In the genomic region with DNA sequence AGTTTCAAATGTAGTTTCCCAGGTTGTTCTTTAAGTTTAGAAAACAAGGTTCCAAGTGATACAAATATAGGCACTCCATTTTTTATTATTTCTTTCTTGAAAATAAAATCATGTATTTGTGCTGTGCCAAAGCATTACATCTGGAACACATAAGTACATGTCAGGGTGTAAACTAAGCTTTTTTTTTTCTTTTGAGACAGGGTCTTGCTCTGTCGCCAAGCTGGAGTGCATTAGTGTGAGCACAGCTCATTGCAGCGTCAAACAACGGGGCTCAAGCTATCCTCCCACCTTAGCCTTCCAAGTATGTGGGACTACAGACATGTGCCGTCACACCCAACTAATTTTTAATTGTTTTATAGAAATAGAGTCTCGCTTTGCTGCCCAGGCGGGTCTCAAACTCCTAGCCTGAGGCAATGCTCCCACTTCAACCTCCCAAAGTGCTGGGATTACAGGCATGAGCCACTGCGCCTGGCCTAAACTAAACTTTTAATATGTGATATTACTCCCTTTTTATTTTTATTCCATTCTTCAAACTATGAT, we compare ENCODE assay signal across 24 cellular contexts. TPM values are rescaled to one million over a fixed set of nuclear protein-coding genes. Genes with fewer than 3 reads are reported as not detected.
DNase-seq lines count a peak whose midpoint lies in the region; ATAC-seq, FAIRE-seq and TF ChIP-seq lines count a peak whose summit lies in the region.
"Had no signal": no experiment of that assay in that cellular context is flagged by ENCODE, and none has a peak within 500 bp of the region (broad histone marks: within the 10 kb centered on the region; RNA-seq: fewer than 3 reads in every experiment).

No MANE protein-coding gene starts in this region.

- no peak for DNase-seq in MCF 10A (ENCODE audit: unreplicated experiment)
- DNase-seq in mammary epithelial cell = no peak
- no peak for DNase-seq in endothelial cell of umbilical vein (ENCODE audit: low read depth, low spot score)
- no peak for DNase-seq in uterus
- DNase-seq in HuH-7 (ENCODE audit: low spot score) = no peak
- DNase-seq in heart left ventricle = no peak
- no peak for DNase-seq in DMS53 (lab: John Stamatoyannopoulos, UW)
- DNase-seq: activated effector memory CD4-positive, alpha-beta T cell treated with anti-CD3 and anti-CD28 coated beads, Interleukin-2, amount 50 U/mL, for 16 hours; AML-193; dermis blood vessel endothelial cell; DND-41; head of caudate nucleus; NCI-H1436 treated with DMSO at 0.1 percent for 48 hours; NCI-H510A; stimulated activated CD4-positive, alpha-beta T cell treated with anti-CD3 and anti-CD28 coated beads, Interleukin-15, amount 100 ng/mL, for 24 hours; stomach; upper lobe of left lung had no signal

- dilution Hi-C loops in mammary epithelial cell (cut with HindIII; ENCODE audit: low sequenced_read_pairs) = no loop called here
- dilution Hi-C loops in endothelial cell of umbilical vein (cut with MboI; ENCODE audit: extremely low pct_ligation_motif_present, low sequenced_read_pairs) = no loop called here

- H3K27ac ChIP-seq in mammary epithelial cell (ENCODE audit: insufficient read depth, low read depth, low read length) (no peak overlapping the region), endothelial cell of umbilical vein (ENCODE audit: insufficient read depth, low read depth, low read length) (no peak overlapping the region), uterus (peak overlapping the region; percentile 68 to 70), heart left ventricle (peak overlapping the region in 1 of 12 donors; percentile 77)
- H3K27ac ChIP-seq: 22Rv1, upper lobe of left lung had no signal

- no peak for ATAC-seq in heart left ventricle
- ATAC-seq: left lobe of liver had no signal

- H3K4me3 Mint-ChIP-seq in MCF 10A (ENCODE audit: unreplicated experiment) = peak overlapping the region; percentile 66
- no peak overlapping the region for H3K4me3 Mint-ChIP-seq in nephron
- H3K4me3 Mint-ChIP-seq: central memory CD8-positive, alpha-beta T cell; neural crest cell; T-helper 1 cell treated with Interleukin-12 subunit alpha and Interleukin-12 subunit beta and Interleukin-4 antibody, amounts not matched to agents 30 μg/mL and 1 μg/mL, for 36 hours had no signal

- peak; percentile 21 for FAIRE-seq in endothelial cell of umbilical vein (lab: Jason Lieb, UNC)

- in situ Hi-C loops in mammary epithelial cell (cut with MboI; ENCODE audit: low sequenced_read_pairs in 2 of 2) = no loop called here

- H3K4me2 ChIP-seq in mammary epithelial cell (ENCODE audit: insufficient read depth, low read depth, low read length) = no peak overlapping the region
- no peak overlapping the region for H3K4me2 ChIP-seq in endothelial cell of umbilical vein (ENCODE audit: insufficient read depth, low read length)

- H3K27ac Mint-ChIP-seq in MCF 10A (ENCODE audit: low read depth, unreplicated experiment) (peak overlapping the region; percentile 88), nephron (peak overlapping the region; percentile 80 to 96 (median 94))
- H3K27ac Mint-ChIP-seq: T-helper 1 cell treated with Interleukin-12 subunit alpha and Interleukin-12 subunit beta and Interleukin-4 antibody, amounts not matched to agents 30 μg/mL and 1 μg/mL, for 36 hours had no signal

- TF ChIP-seq CTCF in MCF 10A (IDR thresholded peaks at IDR 0.05; ENCODE audit: unreplicated experiment) = no peak
- no peak for TF ChIP-seq CTCF in mammary epithelial cell (conservative IDR thresholded peaks at IDR 0.05 in 1 of 2, IDR thresholded peaks at IDR 0.05 in 1 of 2; ENCODE audit: extremely low read depth in 1 of 2, insufficient read depth in 1 of 2, low read depth in 1 of 2, low read length in 2 of 2)
- no peak for TF ChIP-seq CTCF in endothelial cell of umbilical vein (IDR thresholded peaks at IDR 0.05; ENCODE audit: extremely low read depth in 1 of 2, insufficient read depth in 1 of 2, low read depth in 1 of 2, low read length in 2 of 2)
- TF ChIP-seq CTCF in nephron (IDR thresholded peaks at IDR 0.05; ENCODE audit: unreplicated experiment in 3 of 3) = no peak
- TF ChIP-seq CTCF in uterus (IDR thresholded peaks at IDR 0.05) = no peak
- no peak for TF ChIP-seq CTCF in heart left ventricle (IDR thresholded peaks at IDR 0.05)

- H3K9ac ChIP-seq in mammary epithelial cell (ENCODE audit: insufficient read depth, low read length) (no peak overlapping the region), endothelial cell of umbilical vein (replicated peaks; ENCODE audit: extremely low read depth, insufficient read depth, low read length) (no peak overlapping the region)

- H3K9me3 Mint-ChIP-seq in MCF 10A (ENCODE audit: unreplicated experiment) (no peaks in the 10 kb centered on the region), nephron (peaks cover 3% of the 10 kb centered on the region)
- H3K9me3 Mint-ChIP-seq: central memory CD8-positive, alpha-beta T cell; neural crest cell; T-helper 1 cell treated with Interleukin-12 subunit alpha and Interleukin-12 subunit beta and Interleukin-4 antibody, amounts not matched to agents 30 μg/mL and 1 μg/mL, for 36 hours had no signal

- intact Hi-C loops in MCF 10A (cut with micrococcal nuclease) (loop anchor here (10.0 kb wide), 1 partner anchor 365 kb away; no protein-coding TSS in a partner anchor), mammary epithelial cell (cut with micrococcal nuclease) (loop anchor here (10.0 kb wide), 1 partner anchor 265 kb away; a partner anchor contains a TSS), endothelial cell of umbilical vein (cut with micrococcal nuclease) (no loop called here), uterus (cut with DNase I; ENCODE audit: low total_unique reads) (loop anchor here (10.0 kb wide), 1 partner anchor 75 kb away; no protein-coding TSS in a partner anchor), heart left ventricle (cut with DNase I) (loop anchor here in 3 of 10 donors (5.0 to 10.0 kb wide), 3 partner anchors 62 to 365 kb away; no protein-coding TSS in a partner anchor)

- no peak for TF ChIP-seq POLR2A in endothelial cell of umbilical vein (IDR thresholded peaks at IDR 0.05; ENCODE audit: low read depth, low read length)
- no peak for TF ChIP-seq POLR2A in uterus (IDR thresholded peaks at IDR 0.05)
- TF ChIP-seq POLR2A in heart left ventricle (IDR thresholded peaks at IDR 0.05) = no peak

- H3K4me1 Mint-ChIP-seq in MCF 10A (ENCODE audit: insufficient read depth, unreplicated experiment) = peaks cover 13% of the 10 kb centered on the region
- H3K4me1 Mint-ChIP-seq in nephron = peaks cover 31% of the 10 kb centered on the region
- H3K4me1 Mint-ChIP-seq: central memory CD8-positive, alpha-beta T cell had no signal

- H3K27me3 ChIP-seq in mammary epithelial cell (ENCODE audit: insufficient read depth, low read length) = no peaks in the 10 kb centered on the region
- H3K27me3 ChIP-seq in endothelial cell of umbilical vein (ENCODE audit: control insufficient read depth in 2 of 2, insufficient read depth in 2 of 2, low read length in 2 of 2) = no peaks in the 10 kb centered on the region
- H3K27me3 ChIP-seq in uterus = no peaks in the 10 kb centered on the region
- H3K27me3 ChIP-seq in heart left ventricle = no peaks in the 10 kb centered on the region
- H3K27me3 ChIP-seq: stomach, upper lobe of left lung had no signal

- H3K36me3 Mint-ChIP-seq in MCF 10A (ENCODE audit: insufficient read depth, unreplicated experiment) = peaks cover 6% of the 10 kb centered on the region
- peaks cover 17% of the 10 kb centered on the region for H3K36me3 Mint-ChIP-seq in nephron (ENCODE audit: low read depth)

- H2AFZ ChIP-seq in mammary epithelial cell (ENCODE audit: low read depth, low read length) (no peak overlapping the region), endothelial cell of umbilical vein (ENCODE audit: low read depth, low read length) (no peak overlapping the region)

- peaks cover 8% of the 10 kb centered on the region for H3K79me2 ChIP-seq in mammary epithelial cell (ENCODE audit: insufficient read depth, low read length)
- no peaks in the 10 kb centered on the region for H3K79me2 ChIP-seq in endothelial cell of umbilical vein (ENCODE audit: control insufficient read depth, insufficient read depth, low read length)

- H4K20me1 ChIP-seq in mammary epithelial cell (ENCODE audit: insufficient read depth, low read length) = no peaks in the 10 kb centered on the region
- H4K20me1 ChIP-seq in endothelial cell of umbilical vein (replicated peaks; ENCODE audit: control insufficient read depth, extremely low read depth, insufficient read depth, low read length) = no peaks in the 10 kb centered on the region

- H3K27me3 Mint-ChIP-seq in MCF 10A (ENCODE audit: insufficient read depth, unreplicated experiment) (no peaks in the 10 kb centered on the region), nephron (ENCODE audit: low read depth) (no peaks in the 10 kb centered on the region)

- no peaks in the 10 kb centered on the region for H3K36me3 ChIP-seq in mammary epithelial cell (ENCODE audit: insufficient read depth, low read length)
- H3K36me3 ChIP-seq in endothelial cell of umbilical vein (ENCODE audit: control insufficient read depth in 2 of 2, extremely low read depth in 1 of 2, insufficient read depth in 2 of 2, low read length in 2 of 2) = no peaks in the 10 kb centered on the region
- no peaks in the 10 kb centered on the region for H3K36me3 ChIP-seq in uterus
- no peaks in the 10 kb centered on the region for H3K36me3 ChIP-seq in heart left ventricle
- H3K36me3 ChIP-seq: stomach, upper lobe of left lung had no signal

- WGBS in mammary epithelial cell (ENCODE audit: low coverage, missing lambda C conversion rate) = 95% methylated on average over 7 of the region's 7 CpGs
- 51 to 74% (median 67%) methylated on average over 6 to 7 of the region's 7 CpGs for WGBS in heart left ventricle, 4 donors

- no peaks in the 10 kb centered on the region for H3K9me1 ChIP-seq in endothelial cell of umbilical vein (replicated peaks; ENCODE audit: control insufficient read depth, extremely low read depth, insufficient read depth, low read length)

- H3K4me3 ChIP-seq in mammary epithelial cell (replicated peaks in 1 of 3; ENCODE audit: insufficient read depth in 1 of 3, low read depth in 2 of 3, low read length in 3 of 3) (no peak overlapping the region), endothelial cell of umbilical vein (replicated peaks in 1 of 3; ENCODE audit: insufficient read depth in 1 of 3, low read depth in 1 of 3, low read length in 3 of 3) (no peak overlapping the region), uterus (no peak overlapping the region), heart left ventricle (no peak overlapping the region)
- H3K4me3 ChIP-seq: stomach, upper lobe of left lung had no signal

- POLR2A ChIA-PET in MCF 10A (lab: Yijun Ruan, JAX) = interaction anchor here (0.8 to 2.4 kb wide), 8 partner anchors 8 to 270 kb away, joined by 3 to 22 read pairs (median 4); a partner anchor contains a TSS
- POLR2A ChIA-PET in endothelial cell of umbilical vein (lab: Charles Lee) = no interaction called here

- H3K4me1 ChIP-seq in mammary epithelial cell (ENCODE audit: insufficient read depth, low read length) = peaks cover 16% of the 10 kb centered on the region
- H3K4me1 ChIP-seq in endothelial cell of umbilical vein (ENCODE audit: control insufficient read depth, extremely low read depth, insufficient read depth, low read length) = peaks cover 10% of the 10 kb centered on the region
- H3K4me1 ChIP-seq in uterus = peaks cover 0 to 7% of the 10 kb centered on the region in 2 donors
- H3K4me1 ChIP-seq in heart left ventricle = peaks cover 0 to 15% (median 9%) of the 10 kb centered on the region in 12 donors

- BruUV-seq in MCF 10A (replicated peaks; lab: Mats Ljungman, UMichigan) = no TSS peak
- no TSS peak for BruUV-seq in mammary epithelial cell (replicated peaks; lab: Mats Ljungman, UMichigan)
- no TSS peak for BruUV-seq in endothelial cell of umbilical vein (replicated peaks; lab: Mats Ljungman, UMichigan)

- H3K9me3 ChIP-seq in mammary epithelial cell (replicated peaks; ENCODE audit: insufficient read depth, low read length) (no peaks in the 10 kb centered on the region), endothelial cell of umbilical vein (replicated peaks; ENCODE audit: control insufficient read depth, insufficient read depth, low read length) (no peaks in the 10 kb centered on the region), uterus (no peaks in the 10 kb centered on the region), heart left ventricle (peaks cover 0 to 11% (median 0%) of the 10 kb centered on the region in 12 donors)
- H3K9me3 ChIP-seq: stomach, upper lobe of left lung had no signal

- CTCF ChIA-PET in MCF 10A (lab: Yijun Ruan, JAX) (interaction anchor here (0.7 to 1.1 kb wide), 5 partner anchors 64 to 1974 kb away, joined by 3 to 4 read pairs (median 3); no protein-coding TSS in a partner anchor), mammary epithelial cell (lab: Charles Lee; ENCODE audit: low non-redundant PET) (no interaction called here), endothelial cell of umbilical vein (lab: Charles Lee) (interaction anchor here (1.1 kb wide), 1 partner anchor 73 kb away, joined by 3 read pairs; no protein-coding TSS in a partner anchor)

RNA-seq across cellular contexts. Expression of a gene that starts 9.1 kb away (rescaled TPM):
- total RNA-seq in MCF 10A (2022) = 0.12 TPM in 1 of 2 replicates, not detected in the other
- under 1 TPM in 1 of 2 donors, not detected in 1; 0.21 TPM for total RNA-seq in mammary epithelial cell
- polyA plus RNA-seq in mammary epithelial cell = 0.17 TPM
- not detected for polyA minus RNA-seq in mammary epithelial cell
- 0.14 TPM in 1 of 2 replicates, not detected in the other for total RNA-seq in endothelial cell of umbilical vein
- polyA plus RNA-seq in endothelial cell of umbilical vein = 0.13 and 0.18 TPM in 2 replicates
- 0.13 and 0.14 TPM in 2 replicates for polyA plus RNA-seq in endothelial cell of umbilical vein (2011; cell fraction: cytosol; rRNA removed)
- 0.17 and 0.20 TPM in 2 replicates for polyA plus RNA-seq in endothelial cell of umbilical vein (2011; cell fraction: nucleus; rRNA removed)
- polyA plus RNA-seq in endothelial cell of umbilical vein (2012) = 0.11 and 0.20 TPM in 2 replicates
- 0.22 TPM in 1 of 2 replicates, not detected in the other for polyA minus RNA-seq in endothelial cell of umbilical vein
- polyA minus RNA-seq in endothelial cell of umbilical vein (2011; cell fraction: cytosol; rRNA and poly(A)+ RNA removed) = not detected
- not detected in 2 replicates for polyA minus RNA-seq in endothelial cell of umbilical vein (2011; cell fraction: nucleus; rRNA and poly(A)+ RNA removed)
- 1 to 10 TPM in 1 of 4 donors, under 1 TPM in 1, not detected in 2; 0.21 to 2.9 TPM for total RNA-seq in uterus
- total RNA-seq in heart left ventricle = under 1 TPM in 1 of 9 donors, not detected in 8; 0.20 TPM
- under 1 TPM in 1 of 2 donors, not detected in 1; 0.04 TPM for polyA plus RNA-seq in heart left ventricle
- total RNA-seq: left lobe of liver, neural crest cell, posterior vena cava, stomach had no signal

Comparison
In these comparisons a context has a peak if more than half of its experiments do, and no peak if none do; other contexts are left out.
1. H3K27ac ChIP-seq: peak in uterus (2 of 2); none in mammary epithelial cell (single experiment) and endothelial cell of umbilical vein (single experiment).